ENCODE assay signal across 8 cellular contexts in the genomic region with DNA sequence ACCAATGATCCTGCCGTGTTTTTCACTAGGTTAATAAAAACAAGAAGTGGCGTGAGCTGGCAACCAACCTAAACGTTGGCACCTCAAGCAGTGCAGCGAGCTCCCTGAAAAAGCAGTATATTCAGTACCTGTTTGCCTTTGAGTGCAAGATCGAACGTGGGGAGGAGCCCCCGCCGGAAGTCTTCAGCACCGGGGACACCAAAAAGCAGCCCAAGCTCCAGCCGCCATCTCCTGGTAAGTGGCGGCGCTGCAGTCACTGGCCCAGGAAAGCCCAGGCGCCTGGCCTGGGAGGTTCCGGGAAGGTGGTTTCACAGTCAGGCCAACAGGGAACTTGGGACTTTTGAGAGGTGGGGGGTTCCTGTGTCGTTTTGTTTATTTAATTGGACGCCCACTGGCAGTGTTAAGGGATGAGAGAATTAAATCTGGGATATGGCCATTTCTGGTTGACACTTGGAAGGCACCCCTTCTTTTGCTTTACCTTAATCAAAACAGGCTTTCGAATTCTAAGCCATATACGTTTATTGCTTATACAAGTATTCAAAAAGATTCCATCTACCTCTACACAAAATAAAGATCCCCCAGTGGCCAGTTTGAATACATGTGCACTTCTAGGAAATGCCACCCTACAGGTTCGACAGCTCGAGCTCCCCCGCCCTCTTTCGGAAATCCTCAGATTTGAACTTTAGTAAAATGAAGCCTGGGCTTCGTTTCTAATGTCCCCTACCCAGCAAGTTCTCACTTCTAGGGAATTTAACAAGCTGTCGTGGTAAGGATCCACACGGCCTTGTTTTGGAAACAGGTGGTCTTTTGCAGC.
DNase-seq lines count a peak whose midpoint lies in the region; ATAC-seq and TF ChIP-seq lines count a peak whose summit lies in the region.

No MANE protein-coding gene starts in this region.

- TF ChIP-seq CTCF in choroid plexus epithelial cell (conservative IDR thresholded peaks at IDR 0.05; ENCODE audit: low read depth, low read length): peak; percentile 98

- peak; percentile 97 for ATAC-seq in left lobe of liver
- no peak for ATAC-seq in GM21576 (IDR thresholded peaks at IDR 0.05; ENCODE audit: unreplicated experiment)

- peak overlapping the region; percentile 43 for H3K4me3 ChIP-seq in choroid plexus epithelial cell (ENCODE audit: low read depth, low read length)

- DNase-seq in SHP77 (lab: John Stamatoyannopoulos, UW) (peak; percentile 64 to 66), SHP77 treated with DMSO at 0.1 percent for 48 hours (lab: John Stamatoyannopoulos, UW) (no peak), NCI-H2107 treated with DMSO at 0.1 percent for 48 hours (lab: John Stamatoyannopoulos, UW; ENCODE audit: unreplicated experiment) (peak; percentile 68), choroid plexus epithelial cell (ENCODE audit: low read depth) (peak; percentile 71), left lobe of liver (ENCODE audit: low spot score) (peak; percentile 83)
- peak; percentile 72 for DNase-seq in activated CD4-positive, alpha-beta T cell treated with anti-CD3 and anti-CD28 coated beads for 48 hours
- peak; percentile 16 for DNase-seq in stimulated activated CD4-positive, alpha-beta T cell treated with anti-CD3 and anti-CD28 coated beads, Interleukin-2, amount 100 ng/mL, for 4 hours (ENCODE audit: low read depth)
